Comparison of ENCODE assay signal across 9 cellular contexts in genomic region chr2:39264733-39265132, GRCh38. TPM values are rescaled to one million over a fixed set of nuclear protein-coding genes. Genes with fewer than 3 reads are reported as not detected.
DNase-seq lines count a peak whose midpoint lies in the region; ATAC-seq, FAIRE-seq and TF ChIP-seq lines count a peak whose summit lies in the region.
"Had no signal": no experiment of that assay in that cellular context is flagged by ENCODE, and none has a peak within 500 bp of the region (broad histone marks: within the 10 kb centered on the region; RNA-seq: fewer than 3 reads in every experiment).

No MANE protein-coding gene starts in this region.

- H3K4me1 ChIP-seq in MM.1S (ENCODE audit: low read length) (peaks cover 32% of the 10 kb centered on the region), kidney (ENCODE audit: control insufficient read depth in 1 of 2, insufficient read depth in 1 of 2, low read depth in 1 of 2, low read length in 2 of 2) (no peaks in the 10 kb centered on the region)

- H3K9ac ChIP-seq in MM.1S (ENCODE audit: low read length) (peak overlapping the region; percentile 22; the same call in 1 of the 2 replicates), kidney (ENCODE audit: low read length in 2 of 2) (no peak overlapping the region)

- H3K9me3 ChIP-seq in MM.1S (replicated peaks; ENCODE audit: insufficient read depth, low read length) (no peaks in the 10 kb centered on the region), kidney (ENCODE audit: control insufficient read depth in 1 of 2, low read length in 2 of 2) (no peaks in the 10 kb centered on the region)

- H3K36me3 ChIP-seq in MM.1S (replicated peaks; ENCODE audit: insufficient read depth, low read length) (no peaks in the 10 kb centered on the region), kidney (ENCODE audit: control insufficient read depth in 1 of 2, insufficient read depth in 2 of 2, low read length in 2 of 2) (peaks cover 8 to 24% of the 10 kb centered on the region in 2 donors)

- no peak for TF ChIP-seq CTCF in MM.1S (IDR thresholded peaks at IDR 0.05; ENCODE audit: low read length)
- TF ChIP-seq CTCF in nephron progenitor cell (IDR thresholded peaks at IDR 0.05): no peak
- TF ChIP-seq CTCF in kidney (IDR thresholded peaks at IDR 0.05; ENCODE audit: borderline replicate concordance, extremely low read depth, insufficient read depth): no peak

- H3K79me2 ChIP-seq in MM.1S (ENCODE audit: low read length): no peaks in the 10 kb centered on the region

- peak overlapping the region; percentile 36 for H3K4me3 ChIP-seq in MM.1S (ENCODE audit: low read length)
- H3K4me3 ChIP-seq in kidney (ENCODE audit: low read length in 2 of 2): no peak overlapping the region

- no peaks in the 10 kb centered on the region for H4K20me1 ChIP-seq in MM.1S (ENCODE audit: insufficient read depth, low read length)

- peaks cover 30% of the 10 kb centered on the region for H3K4me1 Mint-ChIP-seq in activated CD8-positive, alpha-beta memory T cell treated with anti-CD3 and anti-CD28 coated beads, Interleukin-2, amount 10 ng/mL, durations not matched to agents 7 days and 5 days
- no peaks in the 10 kb centered on the region for H3K4me1 Mint-ChIP-seq in nephron progenitor cell

- H3K27ac ChIP-seq in MM.1S (ENCODE audit: low read length) (peak overlapping the region; percentile 70), kidney (ENCODE audit: low read depth in 2 of 2, low read length in 2 of 2) (no peak overlapping the region)

- H3K4me2 ChIP-seq in MM.1S (ENCODE audit: low read depth, low read length): peak overlapping the region; percentile 78

- H3K9me2 ChIP-seq in MM.1S (replicated peaks; ENCODE audit: insufficient read depth, low read length): no peaks in the 10 kb centered on the region

- H3K27me3 Mint-ChIP-seq in activated CD8-positive, alpha-beta memory T cell treated with anti-CD3 and anti-CD28 coated beads, Interleukin-2, amount 10 ng/mL, durations not matched to agents 7 days and 5 days: no peaks in the 10 kb centered on the region
- H3K27me3 Mint-ChIP-seq in nephron progenitor cell (ENCODE audit: low read depth, poor library complexity): no peaks in the 10 kb centered on the region

- peak overlapping the region; percentile 40; the same call in 1 of the 2 replicates for H2AFZ ChIP-seq in MM.1S (ENCODE audit: low read length)

- H3K9me3 Mint-ChIP-seq in activated CD8-positive, alpha-beta memory T cell treated with anti-CD3 and anti-CD28 coated beads, Interleukin-2, amount 10 ng/mL, durations not matched to agents 7 days and 5 days (ENCODE audit: low read depth): no peaks in the 10 kb centered on the region
- H3K9me3 Mint-ChIP-seq in nephron progenitor cell: no peaks in the 10 kb centered on the region

- no peak for ATAC-seq in activated CD8-positive, alpha-beta memory T cell treated with anti-CD3 and anti-CD28 coated beads, Interleukin-2, amount 10 ng/mL, durations not matched to agents 7 days and 5 days
- ATAC-seq in HG02678 (IDR thresholded peaks at IDR 0.05; ENCODE audit: unreplicated experiment): peak; percentile 70

- no peaks in the 10 kb centered on the region for H3K27me3 ChIP-seq in MM.1S (replicated peaks; ENCODE audit: insufficient read depth, low read length)

- intact Hi-C loops in kidney (cut with DNase I): no loop called here
- intact Hi-C loops in head of caudate nucleus (cut with DNase I): no loop called here

- H3K36me3 Mint-ChIP-seq in activated CD8-positive, alpha-beta memory T cell treated with anti-CD3 and anti-CD28 coated beads, Interleukin-2, amount 10 ng/mL, durations not matched to agents 7 days and 5 days: peaks cover 11% of the 10 kb centered on the region
- H3K36me3 Mint-ChIP-seq in nephron progenitor cell (ENCODE audit: low read depth): peaks cover 46% of the 10 kb centered on the region

- H3F3A ChIP-seq in MM.1S (ENCODE audit: insufficient read depth, low read length): peaks cover 24% of the 10 kb centered on the region

- DNase-seq in activated CD8-positive, alpha-beta memory T cell treated with anti-CD3 and anti-CD28 coated beads, Interleukin-2, amount 10 ng/mL, durations not matched to agents 7 days and 5 days: no peak
- DNase-seq in activated CD8-positive, alpha-beta memory T cell treated with anti-CD3 and anti-CD28 coated beads, Interleukin-2, amount 50 U/mL, for 4 hours: no peak
- DNase-seq in MM.1S: peak; percentile 52
- DNase-seq in nephron progenitor cell: no peak
- DNase-seq in AML-193 (lab: John Stamatoyannopoulos, UW): no peak
- no peak for DNase-seq in kidney
- no peak for DNase-seq in head of caudate nucleus

- no peak for FAIRE-seq in kidney (lab: Jason Lieb, UNC)
- FAIRE-seq: urothelium cell line had no signal

- H3K4me3 Mint-ChIP-seq in activated CD8-positive, alpha-beta memory T cell treated with anti-CD3 and anti-CD28 coated beads, Interleukin-2, amount 10 ng/mL, durations not matched to agents 7 days and 5 days: no peak overlapping the region
- no peak overlapping the region for H3K4me3 Mint-ChIP-seq in nephron progenitor cell

- peak overlapping the region; percentile 54 for H3K27ac Mint-ChIP-seq in activated CD8-positive, alpha-beta memory T cell treated with anti-CD3 and anti-CD28 coated beads, Interleukin-2, amount 10 ng/mL, durations not matched to agents 7 days and 5 days
- peak overlapping the region; percentile 15 for H3K27ac Mint-ChIP-seq in nephron progenitor cell

- CTCF ChIA-PET in activated CD8-positive, alpha-beta memory T cell treated with anti-CD3 and anti-CD28 coated beads, Interleukin-2, amount 10 ng/mL, durations not matched to agents 7 days and 5 days (lab: Charles Lee): interaction anchor here (1.0 to 1.2 kb wide), 3 partner anchors 35 to 317 kb away, joined by 3 to 4 read pairs (median 3); no protein-coding TSS in a partner anchor

RNA-seq across cellular contexts. Expression of gene CDKL4, which starts 21.0 kb away (rescaled TPM):
- total RNA-seq in activated CD8-positive, alpha-beta memory T cell treated with anti-CD3 and anti-CD28 coated beads, Interleukin-2, amount 10 ng/mL, durations not matched to agents 7 days and 5 days: 1 to 10 TPM in 1 of 2 experiments, under 1 TPM in 1; 0.32 to 1.1 TPM
- 1.2 TPM for total RNA-seq in kidney
- polyA plus RNA-seq in kidney (ENCODE audit: insufficient read depth, low read depth, low replicate concordance): not detected
